ENCODE assay signal across 15 cellular contexts in the genomic region with DNA sequence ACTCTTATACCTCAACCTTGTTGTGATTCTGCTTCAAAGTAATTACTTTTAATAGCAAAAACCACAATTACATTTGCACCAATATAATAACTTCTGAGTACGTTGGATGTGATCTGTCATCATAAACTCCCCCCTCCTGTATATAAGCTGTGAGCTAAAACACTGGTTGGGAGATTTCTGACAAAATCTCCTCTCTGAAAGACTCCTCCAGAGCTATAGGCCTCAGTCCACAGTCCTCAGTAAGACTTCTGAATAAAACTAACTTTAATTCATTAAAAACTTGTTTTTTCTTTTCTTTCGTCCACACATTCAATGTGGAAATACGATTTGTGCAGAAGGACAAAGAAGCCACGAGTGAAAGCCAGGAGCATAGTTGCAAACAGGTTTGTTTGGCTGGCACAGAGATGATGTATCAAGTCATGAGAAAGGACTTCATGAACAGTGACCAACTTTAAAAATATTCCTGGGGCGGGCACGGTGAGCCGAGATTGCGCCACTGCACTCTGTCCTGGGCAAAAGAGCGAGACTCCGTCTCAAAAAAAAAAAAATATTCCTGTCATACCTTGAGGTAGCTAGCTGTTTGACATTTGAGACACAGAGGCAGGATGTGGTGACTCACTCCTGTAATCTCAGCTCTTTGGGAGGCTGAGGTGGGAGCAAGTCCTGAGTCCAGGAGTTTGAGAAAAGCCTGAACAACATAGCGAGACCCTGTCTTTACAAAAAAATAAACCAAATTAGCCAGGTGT.
DNase-seq lines count a peak whose midpoint lies in the region; ATAC-seq and TF ChIP-seq lines count a peak whose summit lies in the region.
"Had no signal": no experiment of that assay in that cellular context is flagged by ENCODE, and none has a peak within 500 bp of the region (broad histone marks: within the 10 kb centered on the region; RNA-seq: fewer than 3 reads in every experiment).

No MANE protein-coding gene starts in this region.

- H4K91ac ChIP-seq in trophoblast cell (ENCODE audit: low read depth, low read length), result peak overlapping the region; percentile 29

- H3K4me1 ChIP-seq in mammary epithelial cell (ENCODE audit: insufficient read depth, low read length) (peaks cover 37% of the 10 kb centered on the region), trophoblast cell (ENCODE audit: control insufficient read depth in 1 of 2, insufficient read depth in 2 of 2, low read length in 2 of 2) (no peaks in the 10 kb centered on the region)
- H3K4me1 ChIP-seq: colonic mucosa, gastroesophageal sphincter had no signal

- H4K20me1 ChIP-seq in mammary epithelial cell (ENCODE audit: insufficient read depth, low read length), result no peaks in the 10 kb centered on the region

- H3K79me2 ChIP-seq in mammary epithelial cell (ENCODE audit: insufficient read depth, low read length) (no peaks in the 10 kb centered on the region), trophoblast cell (ENCODE audit: control insufficient read depth, insufficient read depth, low read length, poor library complexity) (no peaks in the 10 kb centered on the region)

- peak overlapping the region; percentile 88 for H3K27ac ChIP-seq in mammary epithelial cell (ENCODE audit: insufficient read depth, low read depth, low read length)
- no peak overlapping the region for H3K27ac ChIP-seq in trophoblast cell (ENCODE audit: low read depth, low read length)
- H3K27ac ChIP-seq: colonic mucosa, gastroesophageal sphincter, thoracic aorta had no signal

- peak overlapping the region; percentile 61 for H3K4me2 ChIP-seq in mammary epithelial cell (ENCODE audit: insufficient read depth, low read depth, low read length)
- H3K4me2 ChIP-seq in trophoblast cell (ENCODE audit: low read length), result no peak overlapping the region

- H2AFZ ChIP-seq in mammary epithelial cell (ENCODE audit: low read depth, low read length) (no peak overlapping the region), trophoblast cell (ENCODE audit: insufficient read depth, low read length, poor library complexity) (no peak overlapping the region)

- H3K27me3 ChIP-seq in mammary epithelial cell (ENCODE audit: insufficient read depth, low read length) (no peaks in the 10 kb centered on the region), trophoblast cell (ENCODE audit: insufficient read depth, low read length) (no peaks in the 10 kb centered on the region)
- H3K27me3 ChIP-seq: colonic mucosa, gastroesophageal sphincter had no signal

- no peak overlapping the region for H3K23ac ChIP-seq in trophoblast cell (ENCODE audit: low read length)

- H3K9me3 ChIP-seq in mammary epithelial cell (replicated peaks; ENCODE audit: insufficient read depth, low read length), result no peaks in the 10 kb centered on the region
- no peaks in the 10 kb centered on the region for H3K9me3 ChIP-seq in trophoblast cell (ENCODE audit: insufficient read depth, low read depth, low read length)
- H3K9me3 ChIP-seq: colonic mucosa, thoracic aorta had no signal

- H3K14ac ChIP-seq in trophoblast cell (ENCODE audit: low read length), result no peak overlapping the region

- TF ChIP-seq CTCF in mammary epithelial cell (conservative IDR thresholded peaks at IDR 0.05 in 1 of 2, IDR thresholded peaks at IDR 0.05 in 1 of 2; ENCODE audit: extremely low read depth in 1 of 2, insufficient read depth in 1 of 2, low read depth in 1 of 2, low read length in 2 of 2) (no peak), GM20000 (IDR thresholded peaks at IDR 0.05; ENCODE audit: extremely low read depth, missing control alignments) (no peak)

- H3K9ac ChIP-seq in mammary epithelial cell (ENCODE audit: insufficient read depth, low read length) (no peak overlapping the region), trophoblast cell (ENCODE audit: low read length) (no peak overlapping the region)

- CTCF ChIA-PET in mammary epithelial cell (lab: Charles Lee; ENCODE audit: low non-redundant PET), result no interaction called here

- 10% methylated on average over 11 of the region's 11 CpGs for WGBS in mammary epithelial cell (ENCODE audit: low coverage, missing lambda C conversion rate)
- WGBS in trophoblast cell (ENCODE audit: extremely low coverage, insufficient coverage, insufficient read length), result no CpG with 5 or more reads among the region's 11 CpGs

- H2BK12ac ChIP-seq in trophoblast cell (ENCODE audit: low read length), result no peak overlapping the region

- in situ Hi-C loops in mammary epithelial cell (cut with MboI; ENCODE audit: low sequenced_read_pairs in 2 of 2), result no loop called here

- TSS peak; percentile 63 for BruUV-seq in mammary epithelial cell (replicated peaks; lab: Mats Ljungman, UMichigan)

- H3K4me3 ChIP-seq in mammary epithelial cell (replicated peaks in 1 of 3; ENCODE audit: insufficient read depth in 1 of 3, low read depth in 2 of 3, low read length in 3 of 3), result no peak overlapping the region
- H3K4me3 ChIP-seq in trophoblast cell (ENCODE audit: low read depth, low read length), result no peak overlapping the region
- H3K4me3 ChIP-seq: colonic mucosa, gastroesophageal sphincter, thoracic aorta had no signal

- no peaks in the 10 kb centered on the region for H3K36me3 ChIP-seq in mammary epithelial cell (ENCODE audit: insufficient read depth, low read length)
- H3K36me3 ChIP-seq in trophoblast cell (ENCODE audit: control insufficient read depth in 1 of 2, insufficient read depth in 2 of 2, low read length in 2 of 2), result no peaks in the 10 kb centered on the region
- H3K36me3 ChIP-seq: colonic mucosa, gastroesophageal sphincter, thoracic aorta had no signal

- no peak overlapping the region for H2AK5ac ChIP-seq in trophoblast cell (ENCODE audit: low read length)

- H2BK5ac ChIP-seq in trophoblast cell (ENCODE audit: low read depth, low read length, poor library complexity), result no peak overlapping the region

- H3K18ac ChIP-seq in trophoblast cell (ENCODE audit: low read length), result no peak overlapping the region

- H4K8ac ChIP-seq in trophoblast cell (ENCODE audit: low read depth, low read length), result no peak overlapping the region

- no peak overlapping the region for H2BK120ac ChIP-seq in trophoblast cell (ENCODE audit: insufficient read depth, low read length, poor library complexity)

- H3K4ac ChIP-seq in trophoblast cell (ENCODE audit: low read depth, low read length), result no peak overlapping the region

- peak; percentile 49 for DNase-seq in H4 (ENCODE audit: low spot score)
- DNase-seq in NCI-H226, result peak; percentile 76
- peak; percentile 95 for DNase-seq in mammary epithelial cell
- DNase-seq in trophoblast cell, result peak; percentile 95 to 96
- DNase-seq in stimulated activated CD8-positive, alpha-beta memory T cell treated with anti-CD3 and anti-CD28 coated beads, Interleukin-4, amount 100 ng/mL, for 48 hours, result no peak
- DNase-seq in GM20000 (ENCODE audit: low spot score), result no peak
- DNase-seq: activated CD4-positive, alpha-beta T cell treated with anti-CD3 and anti-CD28 coated beads for 4 hours; colonic mucosa; COR-L47; naive B cell; NCI-H1930; right cardiac atrium had no signal

- H3K79me1 ChIP-seq in trophoblast cell (ENCODE audit: low read length), result peaks cover 2% of the 10 kb centered on the region

- intact Hi-C loops in mammary epithelial cell (cut with micrococcal nuclease), result loop anchor here (2.0 to 10.0 kb wide), 2 partner anchors 90 to 250 kb away; no protein-coding TSS in a partner anchor

- H4K12ac ChIP-seq in trophoblast cell (ENCODE audit: low read depth, low read length), result no peak overlapping the region

- no peak for ATAC-seq in HG03196 (IDR thresholded peaks at IDR 0.05; ENCODE audit: unreplicated experiment)
- ATAC-seq: gastroesophageal sphincter, right cardiac atrium had no signal

- dilution Hi-C loops in mammary epithelial cell (cut with HindIII; ENCODE audit: low sequenced_read_pairs), result no loop called here

Comparison
In these comparisons a context has a peak if more than half of its experiments do, and no peak if none do; other contexts are left out.
1. DNase-seq: peak in H4 (single experiment), NCI-H226 (single experiment), mammary epithelial cell (single experiment) and trophoblast cell (2 of 2); none in stimulated activated CD8-positive, alpha-beta memory T cell treated with anti-CD3 and anti-CD28 coated beads, Interleukin-4, amount 100 ng/mL, for 48 hours (single experiment) and GM20000 (single experiment).